In genomic region chr19:14023404-14024235, GRCh38 we compare ENCODE assay signal across 1 cellular context.
A peak's percentile ranks its signal among the peaks of the same experiment; 100 is the strongest.
TF ChIP-seq lines count a peak whose summit lies in the region.

No MANE protein-coding gene starts in this region.

TF ChIP-seq in K562, 482 proteins besides CTCF, POLR2A, EP300 and RAD21 (continued from another document and continues in another):
- TF ChIP-seq CREB5 (CRISPR knock-in tag; IDR thresholded peaks at IDR 0.05) (no peak), KAT8 (IDR thresholded peaks at IDR 0.05; ENCODE audit: low read depth) (no peak), GMEB1 (CRISPR knock-in tag; IDR thresholded peaks at IDR 0.05) (no peak), HDAC2 (IDR thresholded peaks at IDR 0.05) (peak; percentile 63), NCOR1 (IDR thresholded peaks at IDR 0.05) (no peak), TBP (optimal IDR thresholded peaks at IDR 0.05; ENCODE audit: low read depth, low read length) (peak; percentile 16), REST (CRISPR knock-in tag; IDR thresholded peaks at IDR 0.05; ENCODE audit: low read depth) (no peak), ATF1 (CRISPR knock-in tag; IDR thresholded peaks at IDR 0.05) (no peak), ATF1 (tag; IDR thresholded peaks at IDR 0.05) (no peak), ZNF124 (CRISPR knock-in tag; IDR thresholded peaks at IDR 0.05) (no peak), YBX1 (IDR thresholded peaks at IDR 0.05) (no peak), RCOR1 (IDR thresholded peaks at IDR 0.05; ENCODE audit: borderline replicate concordance in 1 of 2, low read depth in 2 of 2, low read length in 2 of 2) (peak; percentile 20 to 58; a peak in 3 of 4 replicates), SMAD3 (CRISPR knock-in tag; conservative IDR thresholded peaks at IDR 0.05) (no peak), CBFB (CRISPR knock-in tag; IDR thresholded peaks at IDR 0.05) (no peak), ELF1 (tag; IDR thresholded peaks at IDR 0.05) (0 out of 2 replicates have a peak, but pooled peaks have one; percentile 39), TCF15 (CRISPR knock-in tag; IDR thresholded peaks at IDR 0.05) (no peak), ATF2 (CRISPR knock-in tag; IDR thresholded peaks at IDR 0.05) (no peak), KLF13 (tag; IDR thresholded peaks at IDR 0.05; ENCODE audit: borderline replicate concordance, low read depth) (no peak), NCOA2 (IDR thresholded peaks at IDR 0.05; ENCODE audit: partially characterized antibody in 2 of 2) (no peak), CAMTA2 (CRISPR knock-in tag; conservative IDR thresholded peaks at IDR 0.05) (no peak), IRF1 (CRISPR knock-in tag; IDR thresholded peaks at IDR 0.05; ENCODE audit: borderline replicate concordance) (no peak), TOE1 (IDR thresholded peaks at IDR 0.05; ENCODE audit: borderline replicate concordance) (no peak), TOE1 (CRISPR knock-in tag; IDR thresholded peaks at IDR 0.05; ENCODE audit: borderline replicate concordance, low read depth) (no peak), STAT6 (CRISPR knock-in tag; IDR thresholded peaks at IDR 0.05) (no peak), ZNF592 (IDR thresholded peaks at IDR 0.05) (peak; percentile 33; the same call in 1 of the 2 replicates), DDX20 (tag; IDR thresholded peaks at IDR 0.05; ENCODE audit: low read depth) (no peak), HSF4 (CRISPR knock-in tag; IDR thresholded peaks at IDR 0.05; ENCODE audit: borderline replicate concordance) (no peak), STAG1 (CRISPR knock-in tag; IDR thresholded peaks at IDR 0.05; ENCODE audit: borderline replicate concordance) (no peak), THAP7 (CRISPR knock-in tag; IDR thresholded peaks at IDR 0.05) (no peak), PRDM10 (IDR thresholded peaks at IDR 0.05; ENCODE audit: partially characterized antibody) (no peak), NFE2L1 (tag; IDR thresholded peaks at IDR 0.05; ENCODE audit: borderline replicate concordance, low read depth) (no peak), ZNF316 (IDR thresholded peaks at IDR 0.05) (no peak), LEF1 (IDR thresholded peaks at IDR 0.05) (no peak), POLR2G (IDR thresholded peaks at IDR 0.05; ENCODE audit: low read depth, low read length) (no peak), BRD9 (IDR thresholded peaks at IDR 0.05; ENCODE audit: low read depth, partially characterized antibody) (peak; percentile 23), DPF2 (IDR thresholded peaks at IDR 0.05) (peak; percentile 45; the same call in 1 of the 2 replicates), ZFX (CRISPR knock-in tag; IDR thresholded peaks at IDR 0.05) (peak; percentile 30; the same call in 1 of the 2 replicates), MCM5 (IDR thresholded peaks at IDR 0.05; ENCODE audit: low read depth) (no peak), ZC3H8 (IDR thresholded peaks at IDR 0.05) (no peak), LARP7 (IDR thresholded peaks at IDR 0.05) (0 out of 2 replicates have a peak, but pooled peaks have one; percentile 19)
